ENCODE assay signal across 24 cellular contexts in the genomic region with DNA sequence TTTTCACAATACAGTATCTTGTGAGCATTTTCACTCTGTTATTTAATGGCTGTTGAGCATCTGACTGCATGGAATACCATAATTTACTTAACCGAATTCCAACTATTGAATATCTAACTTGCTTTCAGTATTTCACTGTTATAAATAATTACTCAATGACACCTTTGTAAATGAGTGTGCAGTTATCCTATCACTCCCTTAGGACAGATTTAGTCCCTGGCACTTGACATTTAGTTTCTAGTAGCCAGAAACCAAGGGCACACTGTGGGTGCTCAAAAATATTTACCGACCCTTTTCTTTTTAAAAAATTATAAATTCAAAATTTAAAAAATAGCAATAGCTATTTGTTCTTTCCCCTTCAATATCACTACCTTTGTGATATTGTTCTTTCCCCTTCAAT.
A peak's percentile ranks its signal among the peaks of the same experiment; 100 is the strongest.
DNase-seq lines count a peak whose midpoint lies in the region; ATAC-seq and TF ChIP-seq lines count a peak whose summit lies in the region.
"Had no signal": no experiment of that assay in that cellular context is flagged by ENCODE, and none has a peak within 500 bp of the region (broad histone marks: within the 10 kb centered on the region; RNA-seq: fewer than 3 reads in every experiment).

No MANE protein-coding gene starts in this region.

- H3K9me3 ChIP-seq in right atrium auricular region = no peaks in the 10 kb centered on the region
- H3K9me3 ChIP-seq in heart right ventricle = no peaks in the 10 kb centered on the region
- H3K9me3 ChIP-seq: A549, BE2C, BLaER1 had no signal

- H3K27me3 Mint-ChIP-seq in activated naive CD4-positive, alpha-beta T cell treated with anti-CD3 and anti-CD28 coated beads, Interleukin-2, amount 10 ng/mL, durations not matched to agents 7 days and 5 days = peaks cover 3% of the 10 kb centered on the region
- H3K27me3 Mint-ChIP-seq: CD8-positive, alpha-beta memory T cell had no signal

- H3K36me3 ChIP-seq in right atrium auricular region (no peaks in the 10 kb centered on the region), heart right ventricle (no peaks in the 10 kb centered on the region)
- H3K36me3 ChIP-seq: BE2C, BLaER1 had no signal

- H3K4me1 ChIP-seq in right atrium auricular region (peaks cover 0 to 26% of the 10 kb centered on the region in 2 donors), heart right ventricle (peaks cover 0 to 31% (median 11%) of the 10 kb centered on the region in 9 donors)
- H3K4me1 ChIP-seq: A549, BE2C, BLaER1 had no signal

- CTCF ChIA-PET in activated naive CD4-positive, alpha-beta T cell treated with anti-CD3 and anti-CD28 coated beads, Interleukin-2, amount 10 ng/mL, durations not matched to agents 7 days and 5 days (lab: Charles Lee) = no interaction called here

- H3K27ac Mint-ChIP-seq in activated naive CD4-positive, alpha-beta T cell treated with anti-CD3 and anti-CD28 coated beads, Interleukin-2, amount 10 ng/mL, durations not matched to agents 7 days and 5 days = no peak overlapping the region
- H3K27ac Mint-ChIP-seq: CD14-positive monocyte; CD4-positive, alpha-beta memory T cell; CD4-positive, CD25-positive, alpha-beta regulatory T cell; CD8-positive, alpha-beta memory T cell had no signal

- no peaks in the 10 kb centered on the region for H3K4me1 Mint-ChIP-seq in activated naive CD4-positive, alpha-beta T cell treated with anti-CD3 and anti-CD28 coated beads, Interleukin-2, amount 10 ng/mL, durations not matched to agents 7 days and 5 days
- H3K4me1 Mint-ChIP-seq: CD14-positive monocyte; CD4-positive, alpha-beta memory T cell; CD4-positive, CD25-positive, alpha-beta regulatory T cell; CD8-positive, alpha-beta memory T cell had no signal

- H3K4me3 Mint-ChIP-seq in activated naive CD4-positive, alpha-beta T cell treated with anti-CD3 and anti-CD28 coated beads, Interleukin-2, amount 10 ng/mL, durations not matched to agents 7 days and 5 days = no peak overlapping the region
- H3K4me3 Mint-ChIP-seq: CD14-positive monocyte; CD4-positive, alpha-beta memory T cell; CD4-positive, CD25-positive, alpha-beta regulatory T cell; CD8-positive, alpha-beta memory T cell had no signal

- H3K36me3 Mint-ChIP-seq in activated naive CD4-positive, alpha-beta T cell treated with anti-CD3 and anti-CD28 coated beads, Interleukin-2, amount 10 ng/mL, durations not matched to agents 7 days and 5 days = no peaks in the 10 kb centered on the region
- H3K36me3 Mint-ChIP-seq: CD14-positive monocyte; CD4-positive, alpha-beta memory T cell; CD4-positive, CD25-positive, alpha-beta regulatory T cell; CD8-positive, alpha-beta memory T cell had no signal

- TF ChIP-seq CTCF in right atrium auricular region (IDR thresholded peaks at IDR 0.05) (no peak), heart right ventricle (IDR thresholded peaks at IDR 0.05) (no peak)

- intact Hi-C loops in Right ventricle myocardium superior (cut with DNase I) = no loop called here
- intact Hi-C loops in heart right ventricle (cut with DNase I) = loop anchor here in 1 of 10 donors (10.0 kb wide), 1 partner anchor 82 kb away; no protein-coding TSS in a partner anchor
- intact Hi-C loops in Right ventricle myocardium inferior (cut with DNase I) = no loop called here
- intact Hi-C loops in left ventricle myocardium superior (cut with micrococcal nuclease) = no loop called here

- H3K4me3 ChIP-seq in right atrium auricular region (no peak overlapping the region), heart right ventricle (no peak overlapping the region)
- H3K4me3 ChIP-seq: A549, BLaER1, GM12878 had no signal

- H3K27me3 ChIP-seq in right atrium auricular region = no peaks in the 10 kb centered on the region
- H3K27me3 ChIP-seq in heart right ventricle = no peaks in the 10 kb centered on the region
- H3K27me3 ChIP-seq: BE2C, BLaER1 had no signal

- no peak for DNase-seq in Right ventricle myocardium superior
- no peak for DNase-seq in right atrium auricular region (ENCODE audit: low spot score)
- DNase-seq in heart right ventricle = no peak
- DNase-seq in Right ventricle myocardium inferior (ENCODE audit: missing footprints) = no peak
- DNase-seq in left ventricle myocardium superior = no peak
- DNase-seq in activated naive CD4-positive, alpha-beta T cell treated with anti-CD3 and anti-CD28 coated beads, Interleukin-2, amount 10 ng/mL, durations not matched to agents 7 days and 5 days = no peak
- DNase-seq: BE2C; C1 segment of cervical spinal cord; CD4-positive, alpha-beta memory T cell; CD4-positive, CD25-positive, alpha-beta regulatory T cell; CD8-positive, alpha-beta memory T cell; COR-L47; DMS 273 treated with DMSO at 0.1 percent for 48 hours; DMS153; DMS53; DMS79; DND-41; EL; GDM1 had no signal

- ATAC-seq in Right ventricle myocardium superior (ENCODE audit: poor library complexity) (peak; percentile 66), heart right ventricle (peak in 4 of 8 donors; percentile 50 to 61 (median 56)), Right ventricle myocardium inferior (no peak), left ventricle myocardium superior (peak; percentile 64)
- ATAC-seq: A549, GM12878 had no signal

- H3K9me3 Mint-ChIP-seq in activated naive CD4-positive, alpha-beta T cell treated with anti-CD3 and anti-CD28 coated beads, Interleukin-2, amount 10 ng/mL, durations not matched to agents 7 days and 5 days = no peaks in the 10 kb centered on the region

- H3K27ac ChIP-seq in right atrium auricular region = no peak overlapping the region
- H3K27ac ChIP-seq in heart right ventricle = peak overlapping the region in 8 of 10 donors; percentile 3 to 69 (median 30)
- H3K27ac ChIP-seq: 22Rv1, A549, BLaER1 had no signal

- WGBS in heart right ventricle, 2 donors = 46 to 66% methylated on average over 2 of the region's 2 CpGs

Comparison
In these comparisons a context has a peak if more than half of its experiments do, and no peak if none do; other contexts are left out.
1. H3K27ac ChIP-seq: peak in heart right ventricle (8 of 10); none in right atrium auricular region (0 of 2).